16 cellular contexts compared by ENCODE assay signal in genomic region chr2:183530333-183530901, GRCh38.
A peak's percentile ranks its signal among the peaks of the same experiment; 100 is the strongest.
DNase-seq lines count a peak whose midpoint lies in the region; ATAC-seq and TF ChIP-seq lines count a peak whose summit lies in the region.
"Had no signal": no experiment of that assay in that cellular context is flagged by ENCODE, and none has a peak within 500 bp of the region (broad histone marks: within the 10 kb centered on the region; RNA-seq: fewer than 3 reads in every experiment).

No MANE protein-coding gene starts in this region.

- no peaks in the 10 kb centered on the region for H3K27me3 ChIP-seq in right atrium auricular region
- H3K27me3 ChIP-seq: MG63, testis had no signal

- no peak for TF ChIP-seq CTCF in right atrium auricular region (IDR thresholded peaks at IDR 0.05)

- no peak overlapping the region for H3K27ac ChIP-seq in right atrium auricular region
- H3K27ac ChIP-seq: testis had no signal

- H3K4me3 ChIP-seq in right atrium auricular region: no peak overlapping the region
- H3K4me3 ChIP-seq: MG63, testis had no signal

- H3K9me3 ChIP-seq in right atrium auricular region: no peaks in the 10 kb centered on the region
- H3K9me3 ChIP-seq: Caco-2, MG63, testis had no signal

- no peak for DNase-seq in stimulated activated CD8-positive, alpha-beta memory T cell treated with anti-CD3 and anti-CD28 coated beads, Interleukin-4, amount 100 ng/mL, for 48 hours
- DNase-seq in stimulated activated CD4-positive, alpha-beta T cell treated with anti-CD3 and anti-CD28 coated beads, Interleukin-2, amount 100 ng/mL, for 24 hours: no peak
- no peak for DNase-seq in right atrium auricular region (ENCODE audit: low spot score)
- no peak for DNase-seq in NCI-H2196 treated with DMSO at 0.1 percent for 48 hours (lab: John Stamatoyannopoulos, UW; ENCODE audit: unreplicated experiment)
- DNase-seq: ACHN; activated CD4-positive, alpha-beta T cell treated with anti-CD3 and anti-CD28 coated beads, Interleukin-2, amount 50 U/mL, for 1 hour; amygdala; Caco-2; MG63; T-helper 9 cell; testis had no signal

- ATAC-seq in GM18499 (IDR thresholded peaks at IDR 0.05; ENCODE audit: insufficient read depth, unreplicated experiment) (peak; percentile 97), GM19438 (IDR thresholded peaks at IDR 0.05; ENCODE audit: low read depth, unreplicated experiment) (peak; percentile 69), HG02642 (IDR thresholded peaks at IDR 0.05; ENCODE audit: poor library complexity, unreplicated experiment) (peak; percentile 73), HG03521 (IDR thresholded peaks at IDR 0.05; ENCODE audit: unreplicated experiment) (peak; percentile 48)
- ATAC-seq: left lobe of liver had no signal

- no peaks in the 10 kb centered on the region for H3K4me1 ChIP-seq in right atrium auricular region
- H3K4me1 ChIP-seq: Caco-2, testis had no signal

- H3K36me3 ChIP-seq in right atrium auricular region: no peaks in the 10 kb centered on the region
- H3K36me3 ChIP-seq: MG63 had no signal
